30 cellular contexts compared by ENCODE assay signal in the genomic region with DNA sequence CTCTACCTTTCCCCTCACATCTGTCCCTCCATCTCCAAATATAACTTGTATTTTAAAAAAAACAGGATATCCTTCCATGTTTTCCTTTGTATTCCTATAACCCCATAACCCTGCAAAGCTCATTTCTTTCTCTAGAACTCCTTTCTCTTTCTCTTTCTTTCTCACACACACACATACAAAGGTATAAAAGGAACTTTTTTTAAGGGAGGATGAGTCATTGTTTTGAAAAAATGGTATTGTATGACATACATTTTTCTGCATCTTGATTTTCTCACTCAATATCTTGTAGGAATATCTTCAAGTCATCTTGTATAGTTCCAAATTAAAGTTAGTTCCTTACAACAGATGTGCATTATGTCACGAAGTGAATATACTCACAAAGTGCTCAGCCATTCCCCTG.
"Had no signal": no experiment of that assay in that cellular context is flagged by ENCODE, and none has a peak within 500 bp of the region (broad histone marks: within the 10 kb centered on the region; RNA-seq: fewer than 3 reads in every experiment).

No MANE protein-coding gene starts in this region.

- H3K4me1 Mint-ChIP-seq: activated CD4-positive, alpha-beta T cell treated with anti-CD3 and anti-CD28 coated beads, Interleukin-2, amount 10 ng/mL, durations not matched to agents 24 days and 14 days; activated naive CD4-positive, alpha-beta T cell treated with anti-CD3 and anti-CD28 coated beads, Interleukin-2, amount 50 U/mL, for 24 hours; activated naive CD8-positive, alpha-beta T cell treated with anti-CD3 and anti-CD28 coated beads, Interleukin-2, amount 10 ng/mL, durations not matched to agents 7 days and 5 days; central memory CD8-positive, alpha-beta T cell had no signal

- H3K27ac Mint-ChIP-seq: activated CD4-positive, alpha-beta T cell treated with anti-CD3 and anti-CD28 coated beads, Interleukin-2, amount 10 ng/mL, durations not matched to agents 24 days and 14 days; activated CD8-positive, alpha-beta T cell treated with anti-CD3 and anti-CD28 coated beads for 36 hours; activated naive CD4-positive, alpha-beta T cell treated with anti-CD3 and anti-CD28 coated beads, Interleukin-2, amount 50 U/mL, for 24 hours; activated naive CD8-positive, alpha-beta T cell treated with anti-CD3 and anti-CD28 coated beads, Interleukin-2, amount 10 ng/mL, durations not matched to agents 7 days and 5 days; activated T-cell treated with anti-CD3 and anti-CD28 coated beads, Interleukin-2, amount 50 U/mL, for 24 hours; activated T-helper 2 cell treated with anti-CD3 and anti-CD28 coated beads, Interferon-gamma antibody, Interleukin-2, Interleukin-4, amounts not matched to agents 10 μg/mL and 5 μg/mL and 100 μg/mL, durations not matched to agents 14 hours and 24 hours and 36 hours; T-helper 1 cell treated with Interleukin-12 subunit alpha and Interleukin-12 subunit beta and Interleukin-4 antibody, amounts not matched to agents 30 μg/mL and 1 μg/mL, for 36 hours; T-helper 2 cell treated with Interferon-gamma antibody and Interleukin-4, amounts not matched to agents 5 μg/mL and 100 μg/mL, for 36 hours had no signal

- H3K36me3 Mint-ChIP-seq: activated naive CD4-positive, alpha-beta T cell treated with anti-CD3 and anti-CD28 coated beads, Interleukin-2, amount 50 U/mL, for 24 hours; activated naive CD8-positive, alpha-beta T cell treated with anti-CD3 and anti-CD28 coated beads, Interleukin-2, amount 10 ng/mL, durations not matched to agents 7 days and 5 days had no signal

- H3K4me3 Mint-ChIP-seq: activated CD4-positive, alpha-beta T cell treated with anti-CD3 and anti-CD28 coated beads, Interleukin-2, amount 10 ng/mL, durations not matched to agents 24 days and 14 days; activated CD8-positive, alpha-beta T cell treated with anti-CD3 and anti-CD28 coated beads for 36 hours; activated naive CD4-positive, alpha-beta T cell treated with anti-CD3 and anti-CD28 coated beads, Interleukin-2, amount 50 U/mL, for 24 hours; activated naive CD8-positive, alpha-beta T cell treated with anti-CD3 and anti-CD28 coated beads, Interleukin-2, amount 10 ng/mL, durations not matched to agents 7 days and 5 days; activated T-cell treated with anti-CD3 and anti-CD28 coated beads, Interleukin-2, amount 50 U/mL, for 24 hours; central memory CD8-positive, alpha-beta T cell; T-helper 1 cell treated with Interleukin-12 subunit alpha and Interleukin-12 subunit beta and Interleukin-4 antibody, amounts not matched to agents 30 μg/mL and 1 μg/mL, for 36 hours; T-helper 2 cell treated with Interferon-gamma antibody and Interleukin-4, amounts not matched to agents 5 μg/mL and 100 μg/mL, for 36 hours had no signal

- H3K9me3 ChIP-seq: ascending aorta, SJSA1, SK-N-SH had no signal

- H3K4me2 ChIP-seq: SK-N-SH had no signal

- DNase-seq: activated CD4-positive, alpha-beta T cell treated with anti-CD3 and anti-CD28 coated beads, Interleukin-2, amount 10 ng/mL, durations not matched to agents 24 days and 14 days; activated CD4-positive, alpha-beta T cell treated with anti-CD3 and anti-CD28 coated beads, Interleukin-2, amount 50 U/mL, for 4 hours; activated CD8-positive, alpha-beta T cell treated with anti-CD3 and anti-CD28 coated beads for 36 hours; activated gamma-delta T cell; activated naive CD4-positive, alpha-beta T cell treated with Interleukin-2 at 50 U/mL for 16 hours; activated naive CD8-positive, alpha-beta T cell treated with anti-CD3 and anti-CD28 coated beads, Interleukin-2, amount 10 ng/mL, durations not matched to agents 7 days and 5 days; activated T-cell treated with anti-CD3 and anti-CD28 coated beads, Interleukin-2, amount 50 U/mL, for 24 hours; amygdala; Kasumi-1; NCI-H1092 treated with DMSO at 0.1 percent for 48 hours; NCI-H1417; NCI-H146; NCI-H187; NCI-H2029 treated with DMSO at 0.1 percent for 48 hours; NCI-H2107; NCI-H510A; NCI-H526; NCI-H748 treated with DMSO at 0.1 percent for 48 hours; NK-92 treated with Interleukin-12 subunit alpha and Interleukin-12 subunit beta, amount 100 ng/mL, for 24 hours; SHP77 treated with DMSO at 0.1 percent for 48 hours; SK-N-SH had no signal

- H3K27me3 ChIP-seq: ascending aorta, cardiac muscle cell had no signal

- H3K27ac ChIP-seq: ascending aorta, cardiac muscle cell, SJSA1 had no signal

- H3K4me3 ChIP-seq: ascending aorta, cardiac muscle cell, SJSA1 had no signal

- H3K36me3 ChIP-seq: ascending aorta, cardiac muscle cell, SJSA1 had no signal

- H3K9ac ChIP-seq: SK-N-SH had no signal

- FAIRE-seq: TTC549 had no signal

- H3K9me3 Mint-ChIP-seq: activated CD4-positive, alpha-beta T cell treated with anti-CD3 and anti-CD28 coated beads, Interleukin-2, amount 10 ng/mL, durations not matched to agents 24 days and 14 days; activated CD8-positive, alpha-beta T cell treated with anti-CD3 and anti-CD28 coated beads for 36 hours; activated T-cell treated with anti-CD3 and anti-CD28 coated beads, Interleukin-2, amount 50 U/mL, for 24 hours; activated T-helper 2 cell treated with anti-CD3 and anti-CD28 coated beads, Interferon-gamma antibody, Interleukin-2, Interleukin-4, amounts not matched to agents 10 μg/mL and 5 μg/mL and 100 μg/mL, durations not matched to agents 14 hours and 24 hours and 36 hours; central memory CD8-positive, alpha-beta T cell; T-helper 1 cell treated with Interleukin-12 subunit alpha and Interleukin-12 subunit beta and Interleukin-4 antibody, amounts not matched to agents 30 μg/mL and 1 μg/mL, for 36 hours; T-helper 2 cell treated with Interferon-gamma antibody and Interleukin-4, amounts not matched to agents 5 μg/mL and 100 μg/mL, for 36 hours had no signal

- H3K4me1 ChIP-seq: ascending aorta, SJSA1 had no signal
